ENCODE assay signal across 8 cellular contexts in genomic region chr3:17233398-17233800, GRCh38.
DNase-seq lines count a peak whose midpoint lies in the region; ATAC-seq and TF ChIP-seq lines count a peak whose summit lies in the region.

No MANE protein-coding gene starts in this region.

- peak; percentile 62 for DNase-seq in DMS 273 (lab: John Stamatoyannopoulos, UW; ENCODE audit: unreplicated experiment)
- DNase-seq in GM19238 (ENCODE audit: insufficient read length, low spot score) = peak; percentile 10
- DNase-seq in NCI-H446 (lab: John Stamatoyannopoulos, UW) = peak; percentile 2 to 50
- DNase-seq in activated CD4-positive, alpha-beta T cell treated with anti-CD3 and anti-CD28 coated beads, Interleukin-2, amount 50 U/mL, for 1 hour = peak; percentile 3
- peak; percentile 77 for DNase-seq in fibroblast of mammary gland (ENCODE audit: low read depth)
- peak; percentile 74 for DNase-seq in neural progenitor cell (ENCODE audit: low spot score)
- no peak for DNase-seq in cortex of kidney (lab: John Stamatoyannopoulos, UW)

- no peaks in the 10 kb centered on the region for H3K79me2 ChIP-seq in neural progenitor cell (ENCODE audit: low read depth)

- H3K4me2 ChIP-seq in neural progenitor cell = no peak overlapping the region

- H3K27me3 ChIP-seq in neural progenitor cell = no peaks in the 10 kb centered on the region

- H3K4me3 ChIP-seq in fibroblast of mammary gland (ENCODE audit: control insufficient read depth, low read depth, low read length) = no peak overlapping the region
- no peak overlapping the region for H3K4me3 ChIP-seq in neural progenitor cell

- no peaks in the 10 kb centered on the region for H3K27me3 Mint-ChIP-seq in neural progenitor cell (ENCODE audit: insufficient read depth, low read depth)

- ATAC-seq in HG03135 (IDR thresholded peaks at IDR 0.05; ENCODE audit: unreplicated experiment) = peak; percentile 77

- H3K9me3 Mint-ChIP-seq in neural progenitor cell = no peaks in the 10 kb centered on the region

- no peak overlapping the region for H3K27ac ChIP-seq in neural progenitor cell

- H3K9me3 ChIP-seq in neural progenitor cell (ENCODE audit: low read depth) = no peaks in the 10 kb centered on the region

- no peaks in the 10 kb centered on the region for H3F3A ChIP-seq in neural progenitor cell (ENCODE audit: low read depth)

- H3K27ac Mint-ChIP-seq in neural progenitor cell = no peak overlapping the region

- H3K9ac ChIP-seq in neural progenitor cell = no peak overlapping the region

- no peaks in the 10 kb centered on the region for H4K20me1 ChIP-seq in neural progenitor cell (ENCODE audit: low read depth)

- no peaks in the 10 kb centered on the region for H3K4me1 Mint-ChIP-seq in neural progenitor cell

- no peaks in the 10 kb centered on the region for H3K36me3 Mint-ChIP-seq in neural progenitor cell

- peak; percentile 74 for TF ChIP-seq CTCF in fibroblast of mammary gland (conservative IDR thresholded peaks at IDR 0.05; ENCODE audit: control insufficient read depth, insufficient read depth, low read depth, low read length)
- peak; percentile 77 for TF ChIP-seq CTCF in neural progenitor cell (IDR thresholded peaks at IDR 0.05)

- H3K36me3 ChIP-seq in neural progenitor cell = no peaks in the 10 kb centered on the region

- H2AFZ ChIP-seq in neural progenitor cell (replicated peaks) = no peak overlapping the region

- H3K4me3 Mint-ChIP-seq in neural progenitor cell = no peak overlapping the region

- H3K4me1 ChIP-seq in neural progenitor cell = no peaks in the 10 kb centered on the region
